In the genomic region with DNA sequence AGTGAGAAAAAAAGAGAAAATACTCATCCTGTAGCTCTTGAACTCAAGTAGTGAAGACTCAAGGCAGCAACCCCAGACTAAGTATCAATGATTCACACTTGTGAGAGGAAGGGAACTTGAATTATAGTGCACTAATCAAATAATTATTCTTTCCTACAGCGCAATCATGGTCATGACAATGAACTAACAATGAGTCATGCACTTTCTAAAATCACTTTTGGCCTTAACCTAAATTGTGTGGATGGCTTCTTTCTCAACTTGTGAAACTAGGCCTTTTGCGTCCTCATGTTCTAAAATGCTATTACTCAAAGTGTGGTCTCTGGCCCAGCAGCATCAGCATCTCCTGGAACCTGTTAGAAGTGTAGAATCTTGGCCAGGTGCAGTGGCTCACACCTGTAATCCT, we compare ENCODE assay signal across 11 cellular contexts.
DNase-seq lines count a peak whose midpoint lies in the region; ATAC-seq and TF ChIP-seq lines count a peak whose summit lies in the region.
"Had no signal": no experiment of that assay in that cellular context is flagged by ENCODE, and none has a peak within 500 bp of the region (broad histone marks: within the 10 kb centered on the region; RNA-seq: fewer than 3 reads in every experiment).

No MANE protein-coding gene starts in this region.

- H3K9me2 ChIP-seq in OCI-LY7 (ENCODE audit: insufficient read depth, low read length), result no peaks in the 10 kb centered on the region

- H3K9me3 Mint-ChIP-seq in activated T-helper 2 cell treated with anti-CD3 and anti-CD28 coated beads, Interferon-gamma antibody, Interleukin-2, Interleukin-4, amounts not matched to agents 10 μg/mL and 5 μg/mL and 100 μg/mL, durations not matched to agents 14 hours and 24 hours and 36 hours, result no peaks in the 10 kb centered on the region

- H3K79me2 ChIP-seq in OCI-LY7 (ENCODE audit: insufficient read depth, low read depth, low read length), result no peaks in the 10 kb centered on the region

- POLR2A ChIA-PET in OCI-LY7 (lab: Charles Lee), result no interaction called here

- peaks cover 8% of the 10 kb centered on the region for H3K4me1 ChIP-seq in OCI-LY7 (ENCODE audit: insufficient read depth, low read length, poor library complexity, severe bottlenecking)

- H3K9me3 ChIP-seq in OCI-LY7 (ENCODE audit: low read length), result no peaks in the 10 kb centered on the region

- no peak overlapping the region for H3K4me3 Mint-ChIP-seq in activated T-helper 2 cell treated with anti-CD3 and anti-CD28 coated beads, Interferon-gamma antibody, Interleukin-2, Interleukin-4, amounts not matched to agents 10 μg/mL and 5 μg/mL and 100 μg/mL, durations not matched to agents 14 hours and 24 hours and 36 hours (ENCODE audit: low read depth)

- H3K36me3 Mint-ChIP-seq in activated T-helper 2 cell treated with anti-CD3 and anti-CD28 coated beads, Interferon-gamma antibody, Interleukin-2, Interleukin-4, amounts not matched to agents 10 μg/mL and 5 μg/mL and 100 μg/mL, durations not matched to agents 14 hours and 24 hours and 36 hours (ENCODE audit: low read depth), result no peaks in the 10 kb centered on the region

- TF ChIP-seq CTCF in foreskin fibroblast (IDR thresholded peaks at IDR 0.05; ENCODE audit: low read depth, low read length), result no peak
- no peak for TF ChIP-seq CTCF in OCI-LY7 (conservative IDR thresholded peaks at IDR 0.05; ENCODE audit: low read length)

- CTCF ChIA-PET in OCI-LY7 (lab: Charles Lee; ENCODE audit: unreplicated experiment), result interaction anchor here (0.6 kb wide), 1 partner anchor 150 kb away, joined by 3 read pairs; no protein-coding TSS in a partner anchor

- peaks cover 14% of the 10 kb centered on the region for H3K4me1 Mint-ChIP-seq in activated T-helper 2 cell treated with anti-CD3 and anti-CD28 coated beads, Interferon-gamma antibody, Interleukin-2, Interleukin-4, amounts not matched to agents 10 μg/mL and 5 μg/mL and 100 μg/mL, durations not matched to agents 14 hours and 24 hours and 36 hours (ENCODE audit: low read depth)

- intact Hi-C loops in activated T-helper 2 cell treated with anti-CD3 and anti-CD28 coated beads, Interferon-gamma antibody, Interleukin-2, Interleukin-4, amounts not matched to agents 10 μg/mL and 5 μg/mL and 100 μg/mL, durations not matched to agents 14 hours and 24 hours and 36 hours (cut with micrococcal nuclease), result loop anchor here (2.0 kb wide), 1 partner anchor 105 kb away; no protein-coding TSS in a partner anchor
- intact Hi-C loops in OCI-LY7 (cut with micrococcal nuclease; ENCODE audit: unreplicated experiment) (no loop called here), left ventricle myocardium superior (cut with micrococcal nuclease) (no loop called here)

- H3K4me2 ChIP-seq in OCI-LY7 (ENCODE audit: low read length), result no peak overlapping the region

- no peak overlapping the region for H3K4me3 ChIP-seq in foreskin fibroblast (ENCODE audit: low read depth in 1 of 2, low read length in 2 of 2)
- H3K4me3 ChIP-seq in OCI-LY7 (ENCODE audit: low read depth, low read length, poor library complexity, severe bottlenecking), result no peak overlapping the region

- DNase-seq in AG20443 (ENCODE audit: low spot score) (peak; percentile 52), HCEC 1CT (peak; percentile 90), foreskin fibroblast (peak; percentile 69 to 74), OCI-LY7 (ENCODE audit: low spot score) (no peak), left ventricle myocardium superior (no peak), globus pallidus (ENCODE audit: low spot score) (no peak), NCI-H1048 (lab: John Stamatoyannopoulos, UW) (no peak)
- DNase-seq in activated T-helper 2 cell treated with anti-CD3 and anti-CD28 coated beads, Interferon-gamma antibody, Interleukin-2, Interleukin-4, amounts not matched to agents 10 μg/mL and 5 μg/mL and 100 μg/mL, durations not matched to agents 14 hours and 24 hours and 36 hours (ENCODE audit: low spot score), result no peak
- DNase-seq: DMS79 treated with DMSO at 0.1 percent for 48 hours, GOT3, hippocampal formation had no signal

- no peaks in the 10 kb centered on the region for H3K27me3 Mint-ChIP-seq in activated T-helper 2 cell treated with anti-CD3 and anti-CD28 coated beads, Interferon-gamma antibody, Interleukin-2, Interleukin-4, amounts not matched to agents 10 μg/mL and 5 μg/mL and 100 μg/mL, durations not matched to agents 14 hours and 24 hours and 36 hours (ENCODE audit: low read depth)

- peak overlapping the region; percentile 45 for H3K27ac Mint-ChIP-seq in activated T-helper 2 cell treated with anti-CD3 and anti-CD28 coated beads, Interferon-gamma antibody, Interleukin-2, Interleukin-4, amounts not matched to agents 10 μg/mL and 5 μg/mL and 100 μg/mL, durations not matched to agents 14 hours and 24 hours and 36 hours

- H3K36me3 ChIP-seq in OCI-LY7 (ENCODE audit: insufficient read depth, low read length), result no peaks in the 10 kb centered on the region

- no peak for ATAC-seq in left ventricle myocardium superior

- no TSS peak for BruUV-seq in OCI-LY7 (replicated peaks; lab: Mats Ljungman, UMichigan)

- H3K27ac ChIP-seq in OCI-LY7 (ENCODE audit: low read depth, low read length, poor library complexity, severe bottlenecking), result no peak overlapping the region

- no peak overlapping the region for H2AFZ ChIP-seq in OCI-LY7 (ENCODE audit: low read length)

- H4K20me1 ChIP-seq in OCI-LY7 (ENCODE audit: insufficient read depth, low read length), result no peaks in the 10 kb centered on the region

Comparison
In these comparisons a context has a peak if more than half of its experiments do, and no peak if none do; other contexts are left out.
1. DNase-seq: peak in AG20443 (single experiment), HCEC 1CT (single experiment) and foreskin fibroblast (2 of 2); none in activated T-helper 2 cell treated with anti-CD3 and anti-CD28 coated beads, Interferon-gamma antibody, Interleukin-2, Interleukin-4, amounts not matched to agents 10 μg/mL and 5 μg/mL and 100 μg/mL, durations not matched to agents 14 hours and 24 hours and 36 hours (single experiment), OCI-LY7 (single experiment), left ventricle myocardium superior (single experiment), globus pallidus (single experiment) and NCI-H1048 (single experiment).